8 cellular contexts compared by ENCODE assay signal in the genomic region with DNA sequence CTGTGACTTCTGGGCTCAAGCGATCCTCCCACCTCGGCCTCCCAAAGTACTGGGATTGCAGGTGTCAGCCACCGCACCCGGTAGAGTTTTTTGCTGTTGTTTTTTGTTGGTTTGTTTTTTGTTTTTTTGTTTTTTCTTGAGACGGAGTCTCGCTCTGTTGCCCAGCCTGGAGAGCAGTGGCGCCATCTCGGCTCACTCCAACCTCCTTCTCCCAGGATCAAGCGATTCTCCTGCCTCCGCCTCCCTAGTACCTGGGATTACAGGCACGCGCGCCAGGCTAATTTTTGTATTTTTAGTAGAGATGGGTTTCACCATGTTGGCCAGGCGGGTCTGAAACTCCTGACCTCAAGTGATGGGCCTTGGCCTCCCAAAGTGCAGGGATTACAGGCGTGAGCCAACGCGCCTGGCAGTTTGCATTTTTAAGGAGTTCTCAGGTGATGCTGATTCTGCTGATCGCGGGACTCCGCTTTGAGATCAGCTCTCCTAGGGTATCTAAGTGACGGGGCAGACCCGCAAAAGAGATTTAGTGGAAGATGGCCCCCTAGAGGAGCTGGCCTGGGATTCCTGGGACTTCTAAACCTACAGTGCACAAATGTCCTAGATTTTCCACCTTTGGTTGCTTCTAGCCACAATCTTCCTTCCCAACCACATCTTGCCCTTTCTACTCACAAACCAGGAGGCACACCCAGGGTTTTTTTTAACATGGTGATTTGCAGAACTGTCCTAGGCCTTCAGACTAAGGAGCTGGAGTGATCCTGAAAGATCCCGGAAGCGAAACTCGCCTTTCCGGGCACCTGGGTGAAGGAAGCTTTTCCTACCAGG. TPM values are rescaled to one million over a fixed set of nuclear protein-coding genes. Genes with fewer than 3 reads are reported as not detected.
DNase-seq lines count a peak whose midpoint lies in the region; ATAC-seq and TF ChIP-seq lines count a peak whose summit lies in the region.

No MANE protein-coding gene starts in this region.

- H3K79me1 ChIP-seq in IMR-90 (ENCODE audit: low read depth in 1 of 2, low read length in 2 of 2), result peaks cover 5 to 30% of the 10 kb centered on the region in 2 experiments

- H2BK15ac ChIP-seq in IMR-90 (ENCODE audit: low read depth, low read length), result no peak overlapping the region

- dilution Hi-C loops in IMR-90 (cut with HindIII; ENCODE audit: low sequenced_read_pairs, unreplicated experiment), result no loop called here

- TF ChIP-seq CTCF in IMR-90 (conservative IDR thresholded peaks at IDR 0.05; ENCODE audit: low read depth, low read length), result 0 out of 2 replicates have a peak, but pooled peaks have one; percentile 17

- TF ChIP-seq POLR2A in IMR-90 (IDR thresholded peaks at IDR 0.05; ENCODE audit: low read depth, low read length), result no peak

- CTCF ChIA-PET in IMR-90 (lab: Yijun Ruan, JAX), result interaction anchor here (0.6 to 1.5 kb wide), 3 partner anchors 18 to 99 kb away, joined by 3 to 6 read pairs (median 4); no protein-coding TSS in a partner anchor

- 88% methylated on average over 6 of the region's 26 CpGs; no CpG with 5 or more reads in 1 of the 2 experiments for WGBS in IMR-90 (ENCODE audit: extremely low coverage in 2 of 2, insufficient read length in 1 of 2), 2 experiments

- H3K4me1 ChIP-seq in IMR-90 (ENCODE audit: control insufficient read depth, insufficient read depth, low read length), result peaks cover 6% of the 10 kb centered on the region
- H3K4me1 ChIP-seq in stomach smooth muscle (ENCODE audit: control insufficient read depth, insufficient read depth, low read length), result peaks cover 9% of the 10 kb centered on the region

- H4K5ac ChIP-seq in IMR-90 (ENCODE audit: low read depth, low read length), result peak overlapping the region; percentile 86

- peak overlapping the region; percentile 94 for H2AFZ ChIP-seq in IMR-90 (replicated peaks; ENCODE audit: low read length, poor library complexity)

- peak overlapping the region; percentile 85 to 93 for H4K8ac ChIP-seq in IMR-90 (ENCODE audit: low read depth in 2 of 2, low read length in 2 of 2)

- H3K9ac ChIP-seq in IMR-90 (ENCODE audit: low read depth, low read length), result peak overlapping the region; percentile 72
- H3K9ac ChIP-seq in stomach smooth muscle (ENCODE audit: low read length in 2 of 2), result peak overlapping the region; percentile 56 to 76

- peak overlapping the region; percentile 68; the same call in 1 of the 2 replicates for H2BK120ac ChIP-seq in IMR-90 (ENCODE audit: low read depth, low read length)

- peak overlapping the region; percentile 96 for H3K4me2 ChIP-seq in IMR-90 (ENCODE audit: low read depth, low read length)

- peak overlapping the region; percentile 77 for H2AK9ac ChIP-seq in IMR-90 (replicated peaks; ENCODE audit: low read depth, low read length, poor library complexity)

- no peaks in the 10 kb centered on the region for H3K9me1 ChIP-seq in IMR-90 (ENCODE audit: insufficient read depth, low read length)

- peak overlapping the region; percentile 94 for H3K4ac ChIP-seq in IMR-90 (ENCODE audit: low read depth, low read length)

- POLR2A ChIA-PET in IMR-90 (lab: Charles Lee; ENCODE audit: unreplicated experiment), result no interaction called here

- H3K27me3 ChIP-seq in IMR-90 (ENCODE audit: control insufficient read depth, insufficient read depth, low read length) (no peaks in the 10 kb centered on the region), stomach smooth muscle (ENCODE audit: control insufficient read depth in 1 of 2, insufficient read depth in 2 of 2, low read length in 2 of 2) (no peaks in the 10 kb centered on the region)

- peak; percentile 67 for DNase-seq in DMS53 treated with DMSO at 0.1 percent for 48 hours (lab: John Stamatoyannopoulos, UW; ENCODE audit: unreplicated experiment)
- DNase-seq in IMR-90, result no peak
- DNase-seq in activated naive CD4-positive, alpha-beta T cell treated with anti-CD3 and anti-CD28 coated beads, Interleukin-2, amount 50 U/mL, for 72 hours (ENCODE audit: low spot score in 2 of 2), result no peak
- DNase-seq in anterior cingulate cortex (lab: John Stamatoyannopoulos, UW), result no peak

- peak overlapping the region; percentile 96 for H3K14ac ChIP-seq in IMR-90 (replicated peaks; ENCODE audit: low read depth, low read length)

- BruUV-seq in IMR-90 (replicated peaks; lab: Mats Ljungman, UMichigan), result no TSS peak

- no peaks in the 10 kb centered on the region for H3K36me3 ChIP-seq in IMR-90 (ENCODE audit: control insufficient read depth, insufficient read depth, low read length)
- no peaks in the 10 kb centered on the region for H3K36me3 ChIP-seq in stomach smooth muscle (ENCODE audit: control insufficient read depth in 2 of 2, insufficient read depth in 2 of 2, low read length in 2 of 2)

- in situ Hi-C loops in IMR-90 (cut with MboI; ENCODE audit: low sequenced_read_pairs), result no loop called here

- peaks cover 20 to 21% of the 10 kb centered on the region in 2 donors for H3K36me3 Mint-ChIP-seq in activated naive CD4-positive, alpha-beta T cell treated with anti-CD3 and anti-CD28 coated beads, Interleukin-2, amount 50 U/mL, for 72 hours

- H2AK5ac ChIP-seq in IMR-90 (ENCODE audit: low read depth, low read length), result peak overlapping the region; percentile 20; the same call in 1 of the 2 replicates

- H3K9me3 ChIP-seq in IMR-90 (ENCODE audit: control insufficient read depth, insufficient read depth, low read length), result no peaks in the 10 kb centered on the region
- no peaks in the 10 kb centered on the region for H3K9me3 ChIP-seq in stomach smooth muscle (ENCODE audit: control insufficient read depth in 2 of 2, low read length in 2 of 2)

- TF ChIP-seq RAD21 in IMR-90 (IDR thresholded peaks at IDR 0.05; ENCODE audit: low read length), result no peak

- H4K91ac ChIP-seq in IMR-90 (ENCODE audit: insufficient read depth, low read depth, low read length), result peak overlapping the region; percentile 67

- H2BK20ac ChIP-seq in IMR-90 (ENCODE audit: low read depth, low read length), result no peak overlapping the region

- H3K18ac ChIP-seq in IMR-90 (ENCODE audit: low read depth, low read length), result peak overlapping the region; percentile 40; the same call in 1 of the 2 replicates

- peak; percentile 7; the same call in 1 of the 2 replicates for ATAC-seq in IMR-90 (ENCODE audit: low read depth)
- ATAC-seq in activated naive CD4-positive, alpha-beta T cell treated with anti-CD3 and anti-CD28 coated beads, Interleukin-2, amount 50 U/mL, for 72 hours, result no peak
- ATAC-seq in GM18907 (IDR thresholded peaks at IDR 0.05; ENCODE audit: unreplicated experiment), result no peak
- no peak for ATAC-seq in GM18520 (IDR thresholded peaks at IDR 0.05; ENCODE audit: unreplicated experiment)

- H2BK5ac ChIP-seq in IMR-90 (ENCODE audit: low read depth, low read length, poor library complexity, severe bottlenecking), result no peak overlapping the region

- intact Hi-C loops in IMR-90 (cut with micrococcal nuclease), result no loop called here

- H3K27ac ChIP-seq in IMR-90 (ENCODE audit: insufficient read depth, low read length) (peak overlapping the region; percentile 56), stomach smooth muscle (ENCODE audit: low read length) (no peak overlapping the region)

- H3K27ac Mint-ChIP-seq in activated naive CD4-positive, alpha-beta T cell treated with anti-CD3 and anti-CD28 coated beads, Interleukin-2, amount 50 U/mL, for 72 hours, result peak overlapping the region; percentile 84 to 90

- H3K56ac ChIP-seq in IMR-90 (ENCODE audit: extremely low read depth, insufficient read depth, low read length), result peak overlapping the region; percentile 75

- peak overlapping the region; percentile 96 for H3K23ac ChIP-seq in IMR-90 (ENCODE audit: low read depth, low read length)

- H3K9me3 Mint-ChIP-seq in activated naive CD4-positive, alpha-beta T cell treated with anti-CD3 and anti-CD28 coated beads, Interleukin-2, amount 50 U/mL, for 72 hours, result no peaks in the 10 kb centered on the region

- H3K4me3 ChIP-seq in IMR-90 (ENCODE audit: insufficient read depth, low read depth, low read length) (peak overlapping the region; percentile 61), iPS-11a (ENCODE audit: low read depth, low read length) (peak overlapping the region; percentile 56), stomach smooth muscle (ENCODE audit: low read length in 2 of 2) (peak overlapping the region; percentile 75 to 91)

- H4K20me1 ChIP-seq in IMR-90 (ENCODE audit: insufficient read depth, low read length), result no peaks in the 10 kb centered on the region

TF ChIP-seq in IMR-90, 13 proteins besides CTCF, POLR2A, EP300 and RAD21:
- no peak for TF ChIP-seq BHLHE40 (IDR thresholded peaks at IDR 0.05; ENCODE audit: low read depth, low read length)
- no peak for TF ChIP-seq MAZ (IDR thresholded peaks at IDR 0.05; ENCODE audit: borderline replicate concordance, low read depth, low read length)
- no peak for TF ChIP-seq RCOR1 (IDR thresholded peaks at IDR 0.05; ENCODE audit: insufficient replicate concordance, low read length)
- no peak for TF ChIP-seq MXI1 (IDR thresholded peaks at IDR 0.05; ENCODE audit: borderline replicate concordance, low read depth, low read length)
- no peak for TF ChIP-seq MAFK (IDR thresholded peaks at IDR 0.05; ENCODE audit: low read depth, low read length)
- TF ChIP-seq RFX5 (IDR thresholded peaks at IDR 0.05; ENCODE audit: low read depth, low read length), result no peak
- no peak for TF ChIP-seq SMC3 (IDR thresholded peaks at IDR 0.05; ENCODE audit: low read depth, low read length)
TF ChIP-seq in IMR-90: peak in this region for 0.

RNA-seq across cellular contexts. Expression of gene DPPA5, which starts 45.2 kb away (rescaled TPM):
- total RNA-seq in IMR-90 (2012; rRNA removed), result not detected in 2 replicates
- not detected in 2 replicates for polyA plus RNA-seq in IMR-90 (2012; rRNA removed)
- not detected in 2 replicates for polyA plus RNA-seq in IMR-90 (2012; cell fraction: cytosol; rRNA removed)
- polyA plus RNA-seq in IMR-90 (2012; cell fraction: nucleus; rRNA removed; ENCODE audit: low replicate concordance), result not detected in 2 replicates
- total RNA-seq in activated naive CD4-positive, alpha-beta T cell treated with anti-CD3 and anti-CD28 coated beads, Interleukin-2, amount 50 U/mL, for 72 hours, result not detected

RNA-seq across cellular contexts. Expression of gene KHDC1, which starts 45.9 kb away (rescaled TPM):
- total RNA-seq in IMR-90 (2012; rRNA removed), result 1.6 and 1.7 TPM in 2 replicates
- 4.1 and 5.5 TPM in 2 replicates for polyA plus RNA-seq in IMR-90 (2012; rRNA removed)
- 5.1 and 6.4 TPM in 2 replicates for polyA plus RNA-seq in IMR-90 (2012; cell fraction: cytosol; rRNA removed)
- polyA plus RNA-seq in IMR-90 (2012; cell fraction: nucleus; rRNA removed; ENCODE audit: low replicate concordance), result 13.5 and 15.3 TPM in 2 replicates
- total RNA-seq in activated naive CD4-positive, alpha-beta T cell treated with anti-CD3 and anti-CD28 coated beads, Interleukin-2, amount 50 U/mL, for 72 hours, result 1 to 10 TPM; 2.3 to 4.0 TPM

RNA-seq across cellular contexts. Expression of gene KHDC3L, which starts 53.5 kb away (rescaled TPM):
- not detected in 2 replicates for total RNA-seq in IMR-90 (2012; rRNA removed)
- polyA plus RNA-seq in IMR-90 (2012; rRNA removed), result not detected in 2 replicates
- not detected in 2 replicates for polyA plus RNA-seq in IMR-90 (2012; cell fraction: cytosol; rRNA removed)
- 0.10 TPM in 1 of 2 replicates, not detected in the other for polyA plus RNA-seq in IMR-90 (2012; cell fraction: nucleus; rRNA removed; ENCODE audit: low replicate concordance)
- under 1 TPM in 1 of 2 donors, not detected in 1; 0.23 TPM for total RNA-seq in activated naive CD4-positive, alpha-beta T cell treated with anti-CD3 and anti-CD28 coated beads, Interleukin-2, amount 50 U/mL, for 72 hours
